ENCODE assay signal across 1 cellular context in the genomic region with DNA sequence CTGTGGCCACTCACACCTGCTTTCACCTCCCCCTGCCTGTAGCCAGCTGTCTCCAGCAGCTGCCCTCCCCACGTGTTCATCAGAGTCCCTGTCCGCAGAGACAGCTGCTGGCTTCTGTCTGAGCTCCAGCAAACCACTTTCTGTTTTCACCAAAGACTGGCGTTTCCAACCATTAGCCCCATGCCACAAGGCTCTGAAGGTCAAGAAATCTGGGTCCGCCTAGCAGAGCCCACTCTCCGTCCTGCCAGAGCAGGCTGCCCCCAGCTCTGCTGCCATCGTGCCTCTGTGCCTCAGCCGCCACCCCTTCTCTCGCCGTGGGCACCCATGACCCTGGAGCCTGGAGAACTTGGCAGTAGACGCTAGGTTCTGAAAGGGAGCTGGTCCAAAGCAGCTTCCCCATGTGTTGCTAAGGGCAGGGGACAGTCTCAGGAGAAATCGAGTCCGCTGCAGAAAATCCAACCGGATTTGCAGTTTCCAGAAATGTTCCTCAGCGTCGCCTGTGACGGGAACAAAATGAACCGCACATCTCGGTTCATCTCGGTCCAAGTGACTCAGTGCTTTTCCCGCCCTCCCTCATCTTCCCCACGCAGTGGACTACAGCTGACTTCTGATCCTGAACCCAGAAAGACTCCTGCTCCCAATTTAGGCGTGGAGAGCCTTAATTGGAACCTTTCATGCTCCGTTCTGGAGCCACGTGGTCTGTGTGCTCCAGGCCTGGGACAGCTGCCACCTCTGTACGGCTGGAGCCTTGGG.
TF ChIP-seq lines count a peak whose summit lies in the region.

No MANE protein-coding gene starts in this region.

TF ChIP-seq in WTC11, 78 proteins besides CTCF, POLR2A, EP300 and RAD21 (continued from another document):
- TF ChIP-seq ZNF532 (CRISPR knock-in tag; IDR thresholded peaks at IDR 0.05; ENCODE audit: borderline replicate concordance) (no peak), MYBL2 (CRISPR knock-in tag; IDR thresholded peaks at IDR 0.05) (no peak), TP53 (CRISPR knock-in tag; IDR thresholded peaks at IDR 0.05) (no peak), IRF2 (CRISPR knock-in tag; IDR thresholded peaks at IDR 0.05; ENCODE audit: borderline replicate concordance, low read depth) (no peak), ZNF416 (CRISPR knock-in tag; IDR thresholded peaks at IDR 0.05) (no peak), NR2C2 (CRISPR knock-in tag; IDR thresholded peaks at IDR 0.05) (no peak), NFYB (CRISPR knock-in tag; conservative IDR thresholded peaks at IDR 0.05; ENCODE audit: low read depth) (no peak)
- TF ChIP-seq, protein P1, sequence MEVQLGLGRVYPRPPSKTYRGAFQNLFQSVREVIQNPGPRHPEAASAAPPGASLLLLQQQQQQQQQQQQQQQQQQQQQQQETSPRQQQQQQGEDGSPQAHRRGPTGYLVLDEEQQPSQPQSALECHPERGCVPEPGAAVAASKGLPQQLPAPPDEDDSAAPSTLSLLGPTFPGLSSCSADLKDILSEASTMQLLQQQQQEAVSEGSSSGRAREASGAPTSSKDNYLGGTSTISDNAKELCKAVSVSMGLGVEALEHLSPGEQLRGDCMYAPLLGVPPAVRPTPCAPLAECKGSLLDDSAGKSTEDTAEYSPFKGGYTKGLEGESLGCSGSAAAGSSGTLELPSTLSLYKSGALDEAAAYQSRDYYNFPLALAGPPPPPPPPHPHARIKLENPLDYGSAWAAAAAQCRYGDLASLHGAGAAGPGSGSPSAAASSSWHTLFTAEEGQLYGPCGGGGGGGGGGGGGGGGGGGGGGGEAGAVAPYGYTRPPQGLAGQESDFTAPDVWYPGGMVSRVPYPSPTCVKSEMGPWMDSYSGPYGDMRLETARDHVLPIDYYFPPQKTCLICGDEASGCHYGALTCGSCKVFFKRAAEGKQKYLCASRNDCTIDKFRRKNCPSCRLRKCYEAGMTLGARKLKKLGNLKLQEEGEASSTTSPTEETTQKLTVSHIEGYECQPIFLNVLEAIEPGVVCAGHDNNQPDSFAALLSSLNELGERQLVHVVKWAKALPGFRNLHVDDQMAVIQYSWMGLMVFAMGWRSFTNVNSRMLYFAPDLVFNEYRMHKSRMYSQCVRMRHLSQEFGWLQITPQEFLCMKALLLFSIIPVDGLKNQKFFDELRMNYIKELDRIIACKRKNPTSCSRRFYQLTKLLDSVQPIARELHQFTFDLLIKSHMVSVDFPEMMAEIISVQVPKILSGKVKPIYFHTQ (CRISPR knock-in tag; IDR thresholded peaks at IDR 0.05): no peak
